Comparison of ENCODE assay signal across 8 cellular contexts in genomic region chrX:55342533-55343501, GRCh38.
DNase-seq lines count a peak whose midpoint lies in the region; ATAC-seq and TF ChIP-seq lines count a peak whose summit lies in the region.

No MANE protein-coding gene starts in this region.

- no peak overlapping the region for H3K14ac ChIP-seq in mesenchymal stem cell (ENCODE audit: low read length in 2 of 2)

- intact Hi-C loops in transverse colon (cut with DNase I; ENCODE audit: low total_unique reads) = no loop called here

- H4K8ac ChIP-seq in mesenchymal stem cell (ENCODE audit: low read length) = no peak overlapping the region

- no peak overlapping the region for H2BK5ac ChIP-seq in mesenchymal stem cell (ENCODE audit: low read depth, low read length, poor library complexity, severe bottlenecking)

- peak overlapping the region in 1 of 3 donors; percentile 39 for H3K27ac Mint-ChIP-seq in CD4-positive, CD25-positive, alpha-beta regulatory T cell
- H3K27ac Mint-ChIP-seq in activated naive CD4-positive, alpha-beta T cell treated with anti-CD3 and anti-CD28 coated beads, Interleukin-2, amount 10 ng/mL, durations not matched to agents 7 days and 5 days = no peak overlapping the region

- H3K4me3 ChIP-seq in CD4-positive, CD25-positive, alpha-beta regulatory T cell (ENCODE audit: low read depth, low read length) = no peak overlapping the region
- H3K4me3 ChIP-seq in transverse colon = no peak overlapping the region
- H3K4me3 ChIP-seq in mesenchymal stem cell (ENCODE audit: insufficient read depth in 1 of 2, low read depth in 1 of 2, low read length in 2 of 2) = no peak overlapping the region

- in situ Hi-C loops in transverse colon (cut with MboI; ENCODE audit: low pct_ligation_motif_present in 1 of 4, low pct_unique_long_range_greater_than_20kb in 1 of 4, low sequenced_read_pairs in 3 of 4) = no loop called here

- no peak for TF ChIP-seq EP300 in transverse colon (IDR thresholded peaks at IDR 0.05; ENCODE audit: low read depth)

- peak; percentile 2 to 69 (median 30) for DNase-seq in CD4-positive, CD25-positive, alpha-beta regulatory T cell
- DNase-seq in OCI-M1 (lab: John Stamatoyannopoulos, UW) (peak; percentile 56), iris pigment epithelial cell (ENCODE audit: low read depth) (peak; percentile 3), transverse colon (peak; percentile 39), mesenchymal stem cell (no peak)
- peak; percentile 68 for DNase-seq in activated naive CD4-positive, alpha-beta T cell treated with anti-CD3 and anti-CD28 coated beads, Interleukin-2, amount 10 ng/mL, durations not matched to agents 7 days and 5 days

- H3K36me3 ChIP-seq in CD4-positive, CD25-positive, alpha-beta regulatory T cell (ENCODE audit: control insufficient read depth, insufficient read depth, low read length) = no peaks in the 10 kb centered on the region
- H3K36me3 ChIP-seq in transverse colon (no peaks in the 10 kb centered on the region), mesenchymal stem cell (ENCODE audit: control insufficient read depth in 1 of 2, insufficient read depth in 2 of 2, low read depth in 1 of 2, low read length in 2 of 2) (no peaks in the 10 kb centered on the region)

- no peak overlapping the region for H3K4me2 ChIP-seq in mesenchymal stem cell (ENCODE audit: low read length, poor library complexity, severe bottlenecking)

- H3K36me3 Mint-ChIP-seq in CD4-positive, CD25-positive, alpha-beta regulatory T cell = no peaks in the 10 kb centered on the region
- no peaks in the 10 kb centered on the region for H3K36me3 Mint-ChIP-seq in activated naive CD4-positive, alpha-beta T cell treated with anti-CD3 and anti-CD28 coated beads, Interleukin-2, amount 10 ng/mL, durations not matched to agents 7 days and 5 days

- no peaks in the 10 kb centered on the region for H3K79me1 ChIP-seq in mesenchymal stem cell (replicated peaks; ENCODE audit: low read length, poor library complexity, severe bottlenecking)

- TF ChIP-seq CTCF in transverse colon (IDR thresholded peaks at IDR 0.05) = peak; percentile 41 to 64 (median 42)

- no peaks in the 10 kb centered on the region for H3K9me3 ChIP-seq in CD4-positive, CD25-positive, alpha-beta regulatory T cell (ENCODE audit: control insufficient read depth in 2 of 2, low read length in 2 of 2)
- H3K9me3 ChIP-seq in transverse colon (no peaks in the 10 kb centered on the region), mesenchymal stem cell (ENCODE audit: control insufficient read depth, low read length) (no peaks in the 10 kb centered on the region)

- no peak overlapping the region for H2BK15ac ChIP-seq in mesenchymal stem cell (ENCODE audit: low read depth, poor library complexity, severe bottlenecking)

- no peak overlapping the region for H3K27ac ChIP-seq in CD4-positive, CD25-positive, alpha-beta regulatory T cell (ENCODE audit: insufficient read depth, low read length, poor library complexity, severe bottlenecking)
- H3K27ac ChIP-seq in transverse colon (no peak overlapping the region), mesenchymal stem cell (ENCODE audit: low read length, poor library complexity, severe bottlenecking) (no peak overlapping the region)

- CTCF ChIA-PET in activated naive CD4-positive, alpha-beta T cell treated with anti-CD3 and anti-CD28 coated beads, Interleukin-2, amount 10 ng/mL, durations not matched to agents 7 days and 5 days (lab: Charles Lee) = interaction anchor here (0.7 to 1.1 kb wide), 2 partner anchors 180 to 223 kb away, joined by 3 to 5 read pairs; no protein-coding TSS in a partner anchor

- H4K91ac ChIP-seq in mesenchymal stem cell (ENCODE audit: low read length) = no peak overlapping the region

- peaks cover 0 to 17% (median 8%) of the 10 kb centered on the region in 4 donors for H3K4me1 Mint-ChIP-seq in CD4-positive, CD25-positive, alpha-beta regulatory T cell
- H3K4me1 Mint-ChIP-seq in activated naive CD4-positive, alpha-beta T cell treated with anti-CD3 and anti-CD28 coated beads, Interleukin-2, amount 10 ng/mL, durations not matched to agents 7 days and 5 days = peaks cover 22% of the 10 kb centered on the region

- H3K4me1 ChIP-seq in CD4-positive, CD25-positive, alpha-beta regulatory T cell (ENCODE audit: control insufficient read depth, insufficient read depth, low read length, poor library complexity, severe bottlenecking) = no peaks in the 10 kb centered on the region
- H3K4me1 ChIP-seq in transverse colon (no peaks in the 10 kb centered on the region), mesenchymal stem cell (ENCODE audit: control insufficient read depth, insufficient read depth, low read depth, low read length) (no peaks in the 10 kb centered on the region)

- 64% methylated on average over 21 of the region's 21 CpGs; no CpG with 5 or more reads in 1 of the 2 donors for WGBS in transverse colon (ENCODE audit: low coverage in 1 of 2), 2 donors
- 76% methylated on average over 16 of the region's 21 CpGs for WGBS in mesenchymal stem cell

- H3K18ac ChIP-seq in mesenchymal stem cell (ENCODE audit: low read depth in 1 of 2, low read length in 2 of 2) = no peak overlapping the region

- no peaks in the 10 kb centered on the region for H3K27me3 ChIP-seq in CD4-positive, CD25-positive, alpha-beta regulatory T cell (ENCODE audit: control insufficient read depth, insufficient read depth, low read length)
- H3K27me3 ChIP-seq in transverse colon (no peaks in the 10 kb centered on the region), mesenchymal stem cell (ENCODE audit: control insufficient read depth in 1 of 2, insufficient read depth in 1 of 2, low read length in 2 of 2) (peaks cover 0 to 7% of the 10 kb centered on the region in 2 experiments)

- no peak for TF ChIP-seq POLR2A in transverse colon (IDR thresholded peaks at IDR 0.05)

- no peak overlapping the region for H2BK12ac ChIP-seq in mesenchymal stem cell (ENCODE audit: low read length in 2 of 2)

- H3K9me3 Mint-ChIP-seq in CD4-positive, CD25-positive, alpha-beta regulatory T cell = peaks cover 0 to 2% (median 0%) of the 10 kb centered on the region in 7 donors
- no peaks in the 10 kb centered on the region for H3K9me3 Mint-ChIP-seq in activated naive CD4-positive, alpha-beta T cell treated with anti-CD3 and anti-CD28 coated beads, Interleukin-2, amount 10 ng/mL, durations not matched to agents 7 days and 5 days

- H2AFZ ChIP-seq in mesenchymal stem cell (ENCODE audit: low read depth, low read length) = no peak overlapping the region

- ATAC-seq in CD4-positive, CD25-positive, alpha-beta regulatory T cell (ENCODE audit: low read depth in 2 of 2) = peak; percentile 66 to 69
- ATAC-seq in GM18502 (IDR thresholded peaks at IDR 0.05; ENCODE audit: poor library complexity, unreplicated experiment) (peak; percentile 91), HG03025 (IDR thresholded peaks at IDR 0.05; ENCODE audit: low FRiP score, unreplicated experiment) (peak; percentile 92)

- H3K4ac ChIP-seq in mesenchymal stem cell (ENCODE audit: low read depth in 1 of 2, low read length in 2 of 2) = no peak overlapping the region

- no peak overlapping the region for H2BK120ac ChIP-seq in mesenchymal stem cell (ENCODE audit: low read depth, low read length)

- no peak overlapping the region for H3K9ac ChIP-seq in mesenchymal stem cell (ENCODE audit: low read length)

- no peak overlapping the region for H2AK5ac ChIP-seq in mesenchymal stem cell (ENCODE audit: low read length, severe bottlenecking)

- no peaks in the 10 kb centered on the region for H3K27me3 Mint-ChIP-seq in CD4-positive, CD25-positive, alpha-beta regulatory T cell
- H3K27me3 Mint-ChIP-seq in activated naive CD4-positive, alpha-beta T cell treated with anti-CD3 and anti-CD28 coated beads, Interleukin-2, amount 10 ng/mL, durations not matched to agents 7 days and 5 days = no peaks in the 10 kb centered on the region

- peak overlapping the region in 1 of 4 donors; percentile 0 for H3K4me3 Mint-ChIP-seq in CD4-positive, CD25-positive, alpha-beta regulatory T cell
- H3K4me3 Mint-ChIP-seq in activated naive CD4-positive, alpha-beta T cell treated with anti-CD3 and anti-CD28 coated beads, Interleukin-2, amount 10 ng/mL, durations not matched to agents 7 days and 5 days = no peak overlapping the region

- H3K23ac ChIP-seq in mesenchymal stem cell (ENCODE audit: low read length in 2 of 2) = no peak overlapping the region
